ENCODE assay signal across 31 cellular contexts in the genomic region with DNA sequence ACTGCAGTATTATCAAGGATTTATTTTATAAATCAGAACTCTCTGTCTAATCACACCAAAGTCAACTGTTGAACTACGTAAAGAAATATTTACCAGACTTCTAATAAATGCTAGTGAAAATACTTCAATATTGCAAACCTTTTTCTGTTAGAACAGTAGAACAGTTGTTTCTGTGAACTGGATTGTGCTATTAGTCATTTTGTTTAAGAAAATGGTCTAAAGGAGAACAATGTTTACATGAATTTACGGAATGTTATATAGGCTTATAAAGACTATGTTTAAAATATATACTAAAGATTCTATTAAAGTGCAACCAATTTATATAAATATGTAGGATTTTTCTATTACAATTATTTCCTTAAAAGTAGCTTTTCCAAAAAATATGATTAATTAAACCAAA.
"Had no signal": no experiment of that assay in that cellular context is flagged by ENCODE, and none has a peak within 500 bp of the region (broad histone marks: within the 10 kb centered on the region; RNA-seq: fewer than 3 reads in every experiment).

No MANE protein-coding gene starts in this region.

- ATAC-seq: activated naive CD4-positive, alpha-beta T cell treated with anti-CD3 and anti-CD28 coated beads, Interleukin-2, amount 50 U/mL, for 72 hours; activated T-cell treated with anti-CD3 and anti-CD28 coated beads, Interleukin-2, amount 50 U/mL, for 72 hours; foreskin keratinocyte; gastroesophageal sphincter; heart right ventricle; T-helper 17 cell had no signal

- H3K27ac ChIP-seq: ascending aorta, breast epithelium, cardiac muscle cell, coronary artery, dorsolateral prefrontal cortex, esophagus muscularis mucosa, foreskin keratinocyte, gastroesophageal sphincter, heart right ventricle had no signal

- H3K9me3 ChIP-seq: ascending aorta, esophagus muscularis mucosa, gastroesophageal sphincter had no signal

- H3K27me3 ChIP-seq: ascending aorta, breast epithelium, cardiac muscle cell, dorsolateral prefrontal cortex, esophagus muscularis mucosa, foreskin keratinocyte, gastroesophageal sphincter, heart right ventricle had no signal

- H3K36me3 ChIP-seq: ascending aorta, breast epithelium, cardiac muscle cell, esophagus muscularis mucosa, gastroesophageal sphincter, heart right ventricle had no signal

- DNase-seq: activated CD4-positive, alpha-beta memory T cell treated with anti-CD3 and anti-CD28 coated beads, Interleukin-2, amount 10 ng/mL, durations not matched to agents 7 days and 5 days; activated CD4-positive, alpha-beta T cell treated with anti-CD3 and anti-CD28 coated beads for 1 hour; activated CD4-positive, alpha-beta T cell treated with anti-CD3 and anti-CD28 coated beads for 4 hours; activated CD4-positive, alpha-beta T cell treated with anti-CD3 and anti-CD28 coated beads, Interleukin-2, amount 10 ng/mL, durations not matched to agents 7 days and 5 days; activated CD4-positive, alpha-beta T cell treated with anti-CD3 and anti-CD28 coated beads, Interleukin-2, amount 50 U/mL, for 4 hours; activated CD4-positive, CD25-positive, alpha-beta regulatory T cell; activated CD8-positive, alpha-beta memory T cell treated with anti-CD3 and anti-CD28 coated beads, Interleukin-2, amount 50 U/mL, for 48 hours; activated gamma-delta T cell; activated naive CD4-positive, alpha-beta T cell; activated naive CD4-positive, alpha-beta T cell treated with anti-CD3 and anti-CD28 coated beads, Interleukin-2, amount 10 ng/mL, durations not matched to agents 7 days and 5 days; activated naive CD8-positive, alpha-beta T cell treated with anti-CD3 and anti-CD28 coated beads, Interleukin-2, amount 10 ng/mL, durations not matched to agents 7 days and 5 days; activated T-cell treated with anti-CD3 and anti-CD28 coated beads for 4 hours; activated T-cell treated with anti-CD3 and anti-CD28 coated beads, Interleukin-2, amount 50 U/mL, for 24 hours; activated T-cell treated with anti-CD3 and anti-CD28 coated beads, Interleukin-2, amount 50 U/mL, for 72 hours; central memory CD4-positive, alpha-beta T cell; dorsolateral prefrontal cortex; effector memory CD4-positive, alpha-beta T cell; endodermal cell; erythroblast; foreskin keratinocyte; heart right ventricle; T-helper 1 cell; T-helper 17 cell; T1000 had no signal

- H3K4me1 ChIP-seq: ascending aorta, breast epithelium, esophagus muscularis mucosa, foreskin keratinocyte, gastroesophageal sphincter, heart right ventricle had no signal

- H3K4me3 ChIP-seq: ascending aorta, breast epithelium, cardiac muscle cell, coronary artery, dorsolateral prefrontal cortex, esophagus muscularis mucosa, gastroesophageal sphincter, heart right ventricle had no signal
